8 cellular contexts compared by ENCODE assay signal in genomic region chr19:58400916-58401824, GRCh38. TPM values are rescaled to one million over a fixed set of nuclear protein-coding genes. Genes with fewer than 3 reads are reported as not detected.
DNase-seq lines count a peak whose midpoint lies in the region; ATAC-seq, FAIRE-seq and TF ChIP-seq lines count a peak whose summit lies in the region.

No MANE protein-coding gene starts in this region.

- intact Hi-C loops in HepG2 (cut with micrococcal nuclease; ENCODE audit: unreplicated experiment) = loop anchor here (2.0 kb wide), 1 partner anchor 14 kb away; the partner anchor contains the start of gene RPS5

- H3K9me3 ChIP-seq in HepG2 (ENCODE audit: low read length) = no peaks in the 10 kb centered on the region

- WGBS in HepG2 (ENCODE audit: low lambda C conversion rate) = 12% methylated on average over 36 of the region's 79 CpGs

- POLR2A ChIA-PET in HepG2 (lab: Yijun Ruan, JAX) = no interaction called here

- CTCF ChIA-PET in HepG2 (lab: Yijun Ruan, JAX; ENCODE audit: low intra/inter-chr PET ratio, low total read pairs) = no interaction called here

- peaks cover 4% of the 10 kb centered on the region for H3K79me2 ChIP-seq in HepG2 (ENCODE audit: insufficient read depth, low read length)

- H3K4me1 ChIP-seq in HepG2 (ENCODE audit: insufficient read depth, low read length) = peaks cover 44% of the 10 kb centered on the region

- peak; percentile 96 for FAIRE-seq in HepG2 (lab: Jason Lieb, UNC)

- ATAC-seq in GM19351 (IDR thresholded peaks at IDR 0.05; ENCODE audit: unreplicated experiment) (peak; percentile 95), HG03520 (IDR thresholded peaks at IDR 0.05; ENCODE audit: unreplicated experiment) (peak; percentile 99), HepG2 (peak; percentile 90)

- DNase-seq in CD1c-positive myeloid dendritic cell (ENCODE audit: extremely low spot score) (peak; percentile 100), NCI-H748 (lab: John Stamatoyannopoulos, UW; ENCODE audit: unreplicated experiment) (peak; percentile 100), dermis microvascular lymphatic vessel endothelial cell (ENCODE audit: low read depth in 2 of 2) (peak; percentile 97 to 100), HepG2 (ENCODE audit: low spot score) (peak; percentile 98)
- peak; percentile 95 to 99 for DNase-seq in activated CD4-positive, alpha-beta T cell treated with anti-CD3 and anti-CD28 coated beads, Interleukin-2, amount 50 U/mL, for 24 hours (ENCODE audit: low read depth in 1 of 2, low spot score in 1 of 2)
- DNase-seq in stimulated activated CD4-positive, alpha-beta T cell treated with anti-CD3 and anti-CD28 coated beads, Interleukin-2, amount 100 ng/mL, for 48 hours = peak; percentile 98 to 99

- 0 out of 2 replicates have a peak, but pooled peaks have one; percentile 2 for TF ChIP-seq CTCF in HepG2 (CRISPR knock-in tag; IDR thresholded peaks at IDR 0.05)

- H3K9ac ChIP-seq in HepG2 (ENCODE audit: insufficient read depth, low read depth, low read length) = peak overlapping the region; percentile 71

- BruUV-seq in HepG2 (replicated peaks; lab: Mats Ljungman, UMichigan) = no TSS peak

- no peaks in the 10 kb centered on the region for H3K36me3 ChIP-seq in HepG2 (replicated peaks in 1 of 2; ENCODE audit: control insufficient read depth in 1 of 2, insufficient read depth in 2 of 2, low read length in 2 of 2)

- peak; percentile 76 to 90 for TF ChIP-seq POLR2A in HepG2 (IDR thresholded peaks at IDR 0.05; ENCODE audit: insufficient read depth in 1 of 2, low read depth in 2 of 2, low read length in 2 of 2)

- no peak overlapping the region for H2AFZ ChIP-seq in HepG2 (ENCODE audit: low read length)

- TF ChIP-seq RAD21 in HepG2 (CRISPR knock-in tag; IDR thresholded peaks at IDR 0.05) = peak; percentile 7; the same call in 1 of the 2 replicates

- no peaks in the 10 kb centered on the region for H4K20me1 ChIP-seq in HepG2 (ENCODE audit: insufficient read depth, low read length)

- H3K4me2 ChIP-seq in HepG2 (ENCODE audit: low read depth, low read length) = peak overlapping the region; percentile 92

- no peaks in the 10 kb centered on the region for H3K27me3 ChIP-seq in HepG2 (ENCODE audit: control insufficient read depth in 1 of 2, insufficient read depth in 2 of 2, low read length in 2 of 2)

- peak overlapping the region; percentile 58 for H3K27ac ChIP-seq in HepG2 (ENCODE audit: extremely low read length, insufficient read depth, low read length)

- peak overlapping the region; percentile 68 to 85 (median 73) for H3K4me3 ChIP-seq in HepG2 (replicated peaks in 1 of 3; ENCODE audit: insufficient read depth in 1 of 3, low read depth in 2 of 3, low read length in 3 of 3)

- in situ Hi-C loops in HepG2 (cut with HindIII; ENCODE audit: extremely low pct_ligation_motif_present, low pct_unique_long_range_greater_than_20kb) = no loop called here

- TF ChIP-seq EP300 in HepG2 (IDR thresholded peaks at IDR 0.05; ENCODE audit: low read depth in 2 of 2, low read length in 2 of 2) = peak in 1 of 2 experiments; percentile 20; a peak in 2 of 4 replicates
- TF ChIP-seq EP300 in HepG2 (CRISPR knock-in tag; IDR thresholded peaks at IDR 0.05; ENCODE audit: borderline replicate concordance) = 0 out of 2 replicates have a peak, but pooled peaks have one; percentile 13

RNA-seq across cellular contexts. Expression of gene RNF225, which starts 5.7 kb away (rescaled TPM):
- total RNA-seq in dermis microvascular lymphatic vessel endothelial cell (not detected in 2 replicates), HepG2 (2016; rRNA removed; fragmentation: Illumina TruSeq; extraction: Trizol) (not detected in 2 replicates)
- total RNA-seq in HepG2 (2016; cell fraction: cytosol; rRNA removed; fragmentation: Illumina TruSeq; extraction: Trizol; ENCODE audit: low read depth) = not detected in 2 replicates
- not detected in 2 replicates for total RNA-seq in HepG2 (2016; cell fraction: insoluble cytoplasmic fraction; rRNA removed; fragmentation: Illumina TruSeq; extraction: Trizol)
- not detected in 2 replicates for total RNA-seq in HepG2 (2016; cell fraction: membrane; rRNA removed; fragmentation: Illumina TruSeq; extraction: Trizol)
- not detected in 2 replicates for total RNA-seq in HepG2 (2016; cell fraction: nucleus; rRNA removed; fragmentation: Illumina TruSeq; extraction: Trizol)
- not detected in 2 replicates for polyA plus RNA-seq in HepG2 (2011; rRNA removed)
- not detected in 2 replicates for polyA plus RNA-seq in HepG2 (2011; cell fraction: cytosol; rRNA removed)
- 0.57 and 1.5 TPM in 2 replicates for polyA plus RNA-seq in HepG2 (2011; cell fraction: nucleus; rRNA removed)
- polyA plus RNA-seq in HepG2 (2012) = not detected in 2 replicates
- polyA plus RNA-seq in HepG2 (2016; cell fraction: cytosol; fragmentation: Illumina TruSeq; extraction: Trizol; ENCODE audit: low read depth) = not detected in 2 replicates
- polyA plus RNA-seq in HepG2 (2016; cell fraction: insoluble cytoplasmic fraction; fragmentation: Illumina TruSeq; extraction: Trizol; ENCODE audit: low read depth) = not detected in 2 replicates
- not detected in 2 replicates for polyA plus RNA-seq in HepG2 (2016; cell fraction: membrane; fragmentation: Illumina TruSeq; extraction: Trizol; ENCODE audit: low read depth)
- not detected in 2 replicates for polyA plus RNA-seq in HepG2 (2016; cell fraction: nucleus; fragmentation: Illumina TruSeq; extraction: Trizol; ENCODE audit: insufficient read depth, low read depth)
- polyA minus RNA-seq in HepG2 (2011; rRNA and poly(A)+ RNA removed; ENCODE audit: low replicate concordance) = 0.80 TPM in 1 of 2 replicates, not detected in the other
- not detected in 2 replicates for polyA minus RNA-seq in HepG2 (2011; cell fraction: cytosol; rRNA and poly(A)+ RNA removed)
- polyA minus RNA-seq in HepG2 (2011; cell fraction: nucleus; rRNA and poly(A)+ RNA removed) = 1.5 and 2.4 TPM in 2 replicates

RNA-seq across cellular contexts. Expression of gene ZNF584, which starts 7.3 kb away (rescaled TPM):
- total RNA-seq in dermis microvascular lymphatic vessel endothelial cell (7.7 and 9.5 TPM in 2 replicates), HepG2 (2016; rRNA removed; fragmentation: Illumina TruSeq; extraction: Trizol) (6.8 and 7.0 TPM in 2 replicates)
- total RNA-seq in HepG2 (2016; cell fraction: cytosol; rRNA removed; fragmentation: Illumina TruSeq; extraction: Trizol; ENCODE audit: low read depth) = 2.7 and 3.0 TPM in 2 replicates
- total RNA-seq in HepG2 (2016; cell fraction: insoluble cytoplasmic fraction; rRNA removed; fragmentation: Illumina TruSeq; extraction: Trizol) = 7.0 and 7.6 TPM in 2 replicates
- total RNA-seq in HepG2 (2016; cell fraction: membrane; rRNA removed; fragmentation: Illumina TruSeq; extraction: Trizol) = 5.6 and 7.1 TPM in 2 replicates
- total RNA-seq in HepG2 (2016; cell fraction: nucleus; rRNA removed; fragmentation: Illumina TruSeq; extraction: Trizol) = 4.6 and 6.5 TPM in 2 replicates
- 2.4 and 3.3 TPM in 2 replicates for polyA plus RNA-seq in HepG2 (2011; rRNA removed)
- 2.2 and 2.4 TPM in 2 replicates for polyA plus RNA-seq in HepG2 (2011; cell fraction: cytosol; rRNA removed)
- polyA plus RNA-seq in HepG2 (2011; cell fraction: nucleus; rRNA removed) = 2.7 and 3.7 TPM in 2 replicates
- polyA plus RNA-seq in HepG2 (2012) = 2.1 and 2.6 TPM in 2 replicates
- 1.5 and 2.0 TPM in 2 replicates for polyA plus RNA-seq in HepG2 (2016; cell fraction: cytosol; fragmentation: Illumina TruSeq; extraction: Trizol; ENCODE audit: low read depth)
- 4.1 and 4.8 TPM in 2 replicates for polyA plus RNA-seq in HepG2 (2016; cell fraction: insoluble cytoplasmic fraction; fragmentation: Illumina TruSeq; extraction: Trizol; ENCODE audit: low read depth)
- 2.5 and 4.0 TPM in 2 replicates for polyA plus RNA-seq in HepG2 (2016; cell fraction: membrane; fragmentation: Illumina TruSeq; extraction: Trizol; ENCODE audit: low read depth)
- polyA plus RNA-seq in HepG2 (2016; cell fraction: nucleus; fragmentation: Illumina TruSeq; extraction: Trizol; ENCODE audit: insufficient read depth, low read depth) = 6.0 and 6.2 TPM in 2 replicates
- 5.5 and 35.4 TPM in 2 replicates for polyA minus RNA-seq in HepG2 (2011; rRNA and poly(A)+ RNA removed; ENCODE audit: low replicate concordance)
- 2.7 and 2.9 TPM in 2 replicates for polyA minus RNA-seq in HepG2 (2011; cell fraction: cytosol; rRNA and poly(A)+ RNA removed)
- 4.2 and 4.6 TPM in 2 replicates for polyA minus RNA-seq in HepG2 (2011; cell fraction: nucleus; rRNA and poly(A)+ RNA removed)

RNA-seq across cellular contexts. Expression of gene RPS5, which starts 14.1 kb away (rescaled TPM):
- total RNA-seq in dermis microvascular lymphatic vessel endothelial cell (2,588 and 2,654 TPM in 2 replicates), HepG2 (2016; rRNA removed; fragmentation: Illumina TruSeq; extraction: Trizol) (1,544 and 1,715 TPM in 2 replicates)
- total RNA-seq in HepG2 (2016; cell fraction: cytosol; rRNA removed; fragmentation: Illumina TruSeq; extraction: Trizol; ENCODE audit: low read depth) = 2,017 and 2,110 TPM in 2 replicates
- 1,517 and 1,921 TPM in 2 replicates for total RNA-seq in HepG2 (2016; cell fraction: insoluble cytoplasmic fraction; rRNA removed; fragmentation: Illumina TruSeq; extraction: Trizol)
- total RNA-seq in HepG2 (2016; cell fraction: membrane; rRNA removed; fragmentation: Illumina TruSeq; extraction: Trizol) = 2,939 and 3,145 TPM in 2 replicates
- 614 and 724 TPM in 2 replicates for total RNA-seq in HepG2 (2016; cell fraction: nucleus; rRNA removed; fragmentation: Illumina TruSeq; extraction: Trizol)
- polyA plus RNA-seq in HepG2 (2011; rRNA removed) = 4,145 and 4,408 TPM in 2 replicates
- polyA plus RNA-seq in HepG2 (2011; cell fraction: cytosol; rRNA removed) = 3,539 and 5,584 TPM in 2 replicates
- polyA plus RNA-seq in HepG2 (2011; cell fraction: nucleus; rRNA removed) = 1,780 and 1,928 TPM in 2 replicates
- 1,706 and 1,819 TPM in 2 replicates for polyA plus RNA-seq in HepG2 (2012)
- polyA plus RNA-seq in HepG2 (2016; cell fraction: cytosol; fragmentation: Illumina TruSeq; extraction: Trizol; ENCODE audit: low read depth) = 2,310 and 2,596 TPM in 2 replicates
- polyA plus RNA-seq in HepG2 (2016; cell fraction: insoluble cytoplasmic fraction; fragmentation: Illumina TruSeq; extraction: Trizol; ENCODE audit: low read depth) = 1,782 and 1,827 TPM in 2 replicates
- polyA plus RNA-seq in HepG2 (2016; cell fraction: membrane; fragmentation: Illumina TruSeq; extraction: Trizol; ENCODE audit: low read depth) = 3,073 and 3,180 TPM in 2 replicates
- polyA plus RNA-seq in HepG2 (2016; cell fraction: nucleus; fragmentation: Illumina TruSeq; extraction: Trizol; ENCODE audit: insufficient read depth, low read depth) = 1,095 and 1,142 TPM in 2 replicates
- 2,710 and 3,749 TPM in 2 replicates for polyA minus RNA-seq in HepG2 (2011; rRNA and poly(A)+ RNA removed; ENCODE audit: low replicate concordance)
- polyA minus RNA-seq in HepG2 (2011; cell fraction: cytosol; rRNA and poly(A)+ RNA removed) = 541 and 557 TPM in 2 replicates
- 340 and 381 TPM in 2 replicates for polyA minus RNA-seq in HepG2 (2011; cell fraction: nucleus; rRNA and poly(A)+ RNA removed)

RNA-seq across cellular contexts. Expression of gene ZNF837, which starts 20.3 kb away (rescaled TPM):
- 1.7 and 3.7 TPM in 2 replicates for total RNA-seq in dermis microvascular lymphatic vessel endothelial cell
- total RNA-seq in HepG2 (2016; rRNA removed; fragmentation: Illumina TruSeq; extraction: Trizol) = 0.73 and 1.3 TPM in 2 replicates
- 0.71 and 0.79 TPM in 2 replicates for total RNA-seq in HepG2 (2016; cell fraction: cytosol; rRNA removed; fragmentation: Illumina TruSeq; extraction: Trizol; ENCODE audit: low read depth)
- 0.68 and 1.8 TPM in 2 replicates for total RNA-seq in HepG2 (2016; cell fraction: insoluble cytoplasmic fraction; rRNA removed; fragmentation: Illumina TruSeq; extraction: Trizol)
- 1.5 and 2.2 TPM in 2 replicates for total RNA-seq in HepG2 (2016; cell fraction: membrane; rRNA removed; fragmentation: Illumina TruSeq; extraction: Trizol)
- total RNA-seq in HepG2 (2016; cell fraction: nucleus; rRNA removed; fragmentation: Illumina TruSeq; extraction: Trizol) = 1.0 and 1.6 TPM in 2 replicates
- polyA plus RNA-seq in HepG2 (2011; rRNA removed) = 0.29 and 0.69 TPM in 2 replicates
- polyA plus RNA-seq in HepG2 (2011; cell fraction: cytosol; rRNA removed) = 0.37 and 0.87 TPM in 2 replicates
- polyA plus RNA-seq in HepG2 (2011; cell fraction: nucleus; rRNA removed) = 1.6 TPM in 2 replicates
- 0.47 and 0.56 TPM in 2 replicates for polyA plus RNA-seq in HepG2 (2012)
- polyA plus RNA-seq in HepG2 (2016; cell fraction: cytosol; fragmentation: Illumina TruSeq; extraction: Trizol; ENCODE audit: low read depth) = 0.55 and 0.72 TPM in 2 replicates
- polyA plus RNA-seq in HepG2 (2016; cell fraction: insoluble cytoplasmic fraction; fragmentation: Illumina TruSeq; extraction: Trizol; ENCODE audit: low read depth) = 0.70 and 0.97 TPM in 2 replicates
- 0.61 and 0.99 TPM in 2 replicates for polyA plus RNA-seq in HepG2 (2016; cell fraction: membrane; fragmentation: Illumina TruSeq; extraction: Trizol; ENCODE audit: low read depth)
- polyA plus RNA-seq in HepG2 (2016; cell fraction: nucleus; fragmentation: Illumina TruSeq; extraction: Trizol; ENCODE audit: insufficient read depth, low read depth) = 0.38 and 1.3 TPM in 2 replicates
- 0.47 and 1.0 TPM in 2 replicates for polyA minus RNA-seq in HepG2 (2011; rRNA and poly(A)+ RNA removed; ENCODE audit: low replicate concordance)
- polyA minus RNA-seq in HepG2 (2011; cell fraction: cytosol; rRNA and poly(A)+ RNA removed) = 0.44 and 0.69 TPM in 2 replicates
- 0.25 and 0.90 TPM in 2 replicates for polyA minus RNA-seq in HepG2 (2011; cell fraction: nucleus; rRNA and poly(A)+ RNA removed)

RNA-seq across cellular contexts. Expression of gene ZNF497, which starts 38.6 kb away (rescaled TPM):
- 0.51 and 0.89 TPM in 2 replicates for total RNA-seq in dermis microvascular lymphatic vessel endothelial cell
- 1.1 and 1.9 TPM in 2 replicates for total RNA-seq in HepG2 (2016; rRNA removed; fragmentation: Illumina TruSeq; extraction: Trizol)
- total RNA-seq in HepG2 (2016; cell fraction: cytosol; rRNA removed; fragmentation: Illumina TruSeq; extraction: Trizol; ENCODE audit: low read depth) = 0.10 and 0.53 TPM in 2 replicates
- total RNA-seq in HepG2 (2016; cell fraction: insoluble cytoplasmic fraction; rRNA removed; fragmentation: Illumina TruSeq; extraction: Trizol) = 1.4 and 1.9 TPM in 2 replicates
- total RNA-seq in HepG2 (2016; cell fraction: membrane; rRNA removed; fragmentation: Illumina TruSeq; extraction: Trizol) = 0.76 and 0.77 TPM in 2 replicates
- 1.4 and 2.1 TPM in 2 replicates for total RNA-seq in HepG2 (2016; cell fraction: nucleus; rRNA removed; fragmentation: Illumina TruSeq; extraction: Trizol)
- polyA plus RNA-seq in HepG2 (2011; rRNA removed) = 1.5 and 1.8 TPM in 2 replicates
- 0.74 and 1.2 TPM in 2 replicates for polyA plus RNA-seq in HepG2 (2011; cell fraction: cytosol; rRNA removed)
- polyA plus RNA-seq in HepG2 (2011; cell fraction: nucleus; rRNA removed) = 9.3 and 11.8 TPM in 2 replicates
- 0.83 and 1.1 TPM in 2 replicates for polyA plus RNA-seq in HepG2 (2012)
- 0.10 and 0.16 TPM in 2 replicates for polyA plus RNA-seq in HepG2 (2016; cell fraction: cytosol; fragmentation: Illumina TruSeq; extraction: Trizol; ENCODE audit: low read depth)
- polyA plus RNA-seq in HepG2 (2016; cell fraction: insoluble cytoplasmic fraction; fragmentation: Illumina TruSeq; extraction: Trizol; ENCODE audit: low read depth) = 0.84 and 1.1 TPM in 2 replicates
- 0.37 and 0.49 TPM in 2 replicates for polyA plus RNA-seq in HepG2 (2016; cell fraction: membrane; fragmentation: Illumina TruSeq; extraction: Trizol; ENCODE audit: low read depth)
- 3.8 and 4.5 TPM in 2 replicates for polyA plus RNA-seq in HepG2 (2016; cell fraction: nucleus; fragmentation: Illumina TruSeq; extraction: Trizol; ENCODE audit: insufficient read depth, low read depth)
- polyA minus RNA-seq in HepG2 (2011; rRNA and poly(A)+ RNA removed; ENCODE audit: low replicate concordance) = 3.8 and 4.0 TPM in 2 replicates
- 0.40 and 0.79 TPM in 2 replicates for polyA minus RNA-seq in HepG2 (2011; cell fraction: cytosol; rRNA and poly(A)+ RNA removed)
- polyA minus RNA-seq in HepG2 (2011; cell fraction: nucleus; rRNA and poly(A)+ RNA removed) = 2.7 and 3.0 TPM in 2 replicates

Comparison
In these comparisons a context has a peak if more than half of its experiments do, and no peak if none do; other contexts are left out.
1. Peak in every context shown above with its lines: DNase-seq, ATAC-seq, H3K4me3 ChIP-seq and H3K27ac ChIP-seq.